34 cellular contexts compared by ENCODE assay signal in genomic region chr9:12838546-12838945, GRCh38.
DNase-seq lines count a peak whose midpoint lies in the region; ATAC-seq and TF ChIP-seq lines count a peak whose summit lies in the region.
"Had no signal": no experiment of that assay in that cellular context is flagged by ENCODE, and none has a peak within 500 bp of the region (broad histone marks: within the 10 kb centered on the region; RNA-seq: fewer than 3 reads in every experiment).

No MANE protein-coding gene starts in this region.

- ATAC-seq in psoas muscle (no peak), gastrocnemius medialis (no peak)
- ATAC-seq: activated naive CD4-positive, alpha-beta T cell treated with anti-CD3 and anti-CD28 coated beads, Interleukin-2, amount 50 U/mL, for 72 hours; CD8-positive, alpha-beta T cell; GM12878; K562; natural killer cell treated with Interleukin-12 subunit alpha and Interleukin-12 subunit beta and Interleukin-15 and Interleukin-18, amount 100 ng/mL, for 72 hours; stimulated activated effector memory CD8-positive, alpha-beta T cell treated with anti-CD3 and anti-CD28 coated beads, Interleukin-12 subunit alpha, Interleukin-12 subunit beta, amount 100 ng/mL, for 72 hours; upper lobe of right lung had no signal

- no peak overlapping the region for H2AK5ac ChIP-seq in mesenchymal stem cell (ENCODE audit: low read length, severe bottlenecking)

- H3K14ac ChIP-seq in mesenchymal stem cell (ENCODE audit: low read length in 2 of 2): no peak overlapping the region

- peaks cover 6% of the 10 kb centered on the region for H3K9me3 ChIP-seq in adipocyte (ENCODE audit: control insufficient read depth, low read length)
- peaks cover 13% of the 10 kb centered on the region for H3K9me3 ChIP-seq in mesenchymal stem cell (ENCODE audit: control insufficient read depth, low read length)
- no peaks in the 10 kb centered on the region for H3K9me3 ChIP-seq in psoas muscle
- H3K9me3 ChIP-seq in gastrocnemius medialis: no peaks in the 10 kb centered on the region
- H3K9me3 ChIP-seq: esophagus squamous epithelium, SK-N-SH, upper lobe of right lung had no signal

- no peak overlapping the region for H3K27ac ChIP-seq in mesenchymal stem cell (ENCODE audit: low read length, poor library complexity, severe bottlenecking)
- no peak overlapping the region for H3K27ac ChIP-seq in psoas muscle
- no peak overlapping the region for H3K27ac ChIP-seq in gastrocnemius medialis
- H3K27ac ChIP-seq: esophagus squamous epithelium, PC-9, upper lobe of right lung had no signal

- H2BK120ac ChIP-seq in mesenchymal stem cell (ENCODE audit: low read depth, low read length): no peak overlapping the region

- H2BK15ac ChIP-seq in mesenchymal stem cell (ENCODE audit: low read depth, poor library complexity, severe bottlenecking): no peak overlapping the region

- H3K27me3 ChIP-seq in adipocyte (replicated peaks; ENCODE audit: control insufficient read depth, insufficient read depth, low read length) (no peaks in the 10 kb centered on the region), mesenchymal stem cell (ENCODE audit: control insufficient read depth in 1 of 2, insufficient read depth in 1 of 2, low read length in 2 of 2) (no peaks in the 10 kb centered on the region), psoas muscle (ENCODE audit: insufficient read depth in 3 of 3, low read length in 2 of 3) (no peaks in the 10 kb centered on the region), gastrocnemius medialis (no peaks in the 10 kb centered on the region)
- H3K27me3 ChIP-seq: esophagus squamous epithelium, upper lobe of right lung had no signal

- no peak overlapping the region for H4K91ac ChIP-seq in mesenchymal stem cell (ENCODE audit: low read length)

- no peak overlapping the region for H2BK5ac ChIP-seq in mesenchymal stem cell (ENCODE audit: low read depth, low read length, poor library complexity, severe bottlenecking)

- no peak overlapping the region for H3K4ac ChIP-seq in mesenchymal stem cell (ENCODE audit: low read depth in 1 of 2, low read length in 2 of 2)

- intact Hi-C loops in psoas muscle (cut with DNase I) (no loop called here), gastrocnemius medialis (cut with DNase I; ENCODE audit: low total_unique reads) (no loop called here)

- H4K8ac ChIP-seq in mesenchymal stem cell (ENCODE audit: low read length): no peak overlapping the region

- H3K4me3 ChIP-seq in adipocyte (ENCODE audit: low read length) (no peak overlapping the region), mesenchymal stem cell (ENCODE audit: insufficient read depth in 1 of 2, low read depth in 1 of 2, low read length in 2 of 2) (no peak overlapping the region), psoas muscle (no peak overlapping the region), gastrocnemius medialis (no peak overlapping the region)
- H3K4me3 ChIP-seq: esophagus squamous epithelium, GM12878, K562, PC-9, upper lobe of right lung had no signal

- H3K36me3 ChIP-seq in adipocyte (ENCODE audit: control insufficient read depth, insufficient read depth, low read length, severe bottlenecking): no peaks in the 10 kb centered on the region
- H3K36me3 ChIP-seq in mesenchymal stem cell (ENCODE audit: control insufficient read depth in 1 of 2, insufficient read depth in 2 of 2, low read depth in 1 of 2, low read length in 2 of 2): no peaks in the 10 kb centered on the region
- H3K36me3 ChIP-seq in psoas muscle (ENCODE audit: insufficient read depth in 1 of 2, low read depth in 1 of 2): no peaks in the 10 kb centered on the region
- H3K36me3 ChIP-seq in gastrocnemius medialis: no peaks in the 10 kb centered on the region
- H3K36me3 ChIP-seq: esophagus squamous epithelium, upper lobe of right lung had no signal

- no peak overlapping the region for H2AFZ ChIP-seq in mesenchymal stem cell (ENCODE audit: low read depth, low read length)
- H2AFZ ChIP-seq: PC-9 had no signal

- TF ChIP-seq POLR2A in gastrocnemius medialis (IDR thresholded peaks at IDR 0.05): no peak

- in situ Hi-C loops in gastrocnemius medialis (cut with MboI; ENCODE audit: low sequenced_read_pairs in 4 of 4): no loop called here

- H3K9ac ChIP-seq in adipocyte (ENCODE audit: low read length) (no peak overlapping the region), mesenchymal stem cell (ENCODE audit: low read length) (peak overlapping the region; percentile 35)
- H3K9ac ChIP-seq: SK-N-SH had no signal

- TF ChIP-seq CTCF in psoas muscle (IDR thresholded peaks at IDR 0.05) (no peak), gastrocnemius medialis (IDR thresholded peaks at IDR 0.05 in 4 of 5, conservative IDR thresholded peaks at IDR 0.05 in 1 of 5) (no peak)

- DNase-seq in AG08395 (ENCODE audit: low spot score): peak; percentile 20
- DNase-seq in adipocyte (ENCODE audit: low read depth): peak; percentile 44
- peak; percentile 14 for DNase-seq in fibroblast of gingiva (ENCODE audit: low read depth)
- no peak for DNase-seq in mesenchymal stem cell
- DNase-seq in psoas muscle: no peak
- DNase-seq in stimulated activated CD4-positive, alpha-beta T cell treated with anti-CD3 and anti-CD28 coated beads, Interleukin-2, amount 100 ng/mL, for 24 hours: no peak
- DNase-seq in gastrocnemius medialis: no peak
- DNase-seq in NCI-H526 (lab: John Stamatoyannopoulos, UW): no peak
- DNase-seq: activated B cell treated with CpG ODN at 0.5 μM for 24 hours; activated CD4-positive, alpha-beta T cell treated with anti-CD3 and anti-CD28 coated beads, Interleukin-2, amount 10 ng/mL, durations not matched to agents 7 days and 5 days; activated effector memory CD4-positive, alpha-beta T cell treated with Interleukin-2 at 50 U/mL for 16 hours; activated T-cell treated with anti-CD3 and anti-CD28 coated beads, Interleukin-2, amount 50 U/mL, for 1 hour; CD8-positive, alpha-beta T cell; cerebellar nuclear complex; esophagus squamous epithelium; glutamatergic neuron; GOT3; midbrain; MM.1S; NCI-H1417; NCI-H2029 treated with DMSO at 0.1 percent for 48 hours; NCI-H2227 treated with DMSO at 0.1 percent for 48 hours; NCI-H526 treated with DMSO at 0.1 percent for 48 hours; NK-92 treated with Interleukin-12 subunit alpha and Interleukin-12 subunit beta, amount 100 ng/mL, for 24 hours; occipital lobe; PC-9; SK-N-SH; stimulated activated CD4-positive, alpha-beta T cell treated with anti-CD3 and anti-CD28 coated beads, Interleukin-15, amount 100 ng/mL, for 24 hours; upper lobe of right lung had no signal

- no peak overlapping the region for H3K23ac ChIP-seq in mesenchymal stem cell (ENCODE audit: low read length in 2 of 2)

- H3K4me1 ChIP-seq in adipocyte (ENCODE audit: control insufficient read depth, insufficient read depth, low read length) (peaks cover 4% of the 10 kb centered on the region), mesenchymal stem cell (ENCODE audit: control insufficient read depth, insufficient read depth, low read depth, low read length) (no peaks in the 10 kb centered on the region), psoas muscle (no peaks in the 10 kb centered on the region), gastrocnemius medialis (no peaks in the 10 kb centered on the region)
- H3K4me1 ChIP-seq: esophagus squamous epithelium, upper lobe of right lung had no signal

- no peaks in the 10 kb centered on the region for H3K79me1 ChIP-seq in mesenchymal stem cell (replicated peaks; ENCODE audit: low read length, poor library complexity, severe bottlenecking)

- no peak overlapping the region for H3K18ac ChIP-seq in mesenchymal stem cell (ENCODE audit: low read depth in 1 of 2, low read length in 2 of 2)

- no peak overlapping the region for H3K4me2 ChIP-seq in mesenchymal stem cell (ENCODE audit: low read length, poor library complexity, severe bottlenecking)
- H3K4me2 ChIP-seq: PC-9, SK-N-SH had no signal

- no peak overlapping the region for H2BK12ac ChIP-seq in mesenchymal stem cell (ENCODE audit: low read length in 2 of 2)

Comparison
In these comparisons a context has a peak if more than half of its experiments do, and no peak if none do; other contexts are left out.
1. DNase-seq: peak in AG08395 (single experiment), adipocyte (single experiment) and fibroblast of gingiva (single experiment); none in mesenchymal stem cell (single experiment), psoas muscle (0 of 2), stimulated activated CD4-positive, alpha-beta T cell treated with anti-CD3 and anti-CD28 coated beads, Interleukin-2, amount 100 ng/mL, for 24 hours (0 of 2), gastrocnemius medialis (0 of 2) and NCI-H526 (0 of 2).